In the genomic region with DNA sequence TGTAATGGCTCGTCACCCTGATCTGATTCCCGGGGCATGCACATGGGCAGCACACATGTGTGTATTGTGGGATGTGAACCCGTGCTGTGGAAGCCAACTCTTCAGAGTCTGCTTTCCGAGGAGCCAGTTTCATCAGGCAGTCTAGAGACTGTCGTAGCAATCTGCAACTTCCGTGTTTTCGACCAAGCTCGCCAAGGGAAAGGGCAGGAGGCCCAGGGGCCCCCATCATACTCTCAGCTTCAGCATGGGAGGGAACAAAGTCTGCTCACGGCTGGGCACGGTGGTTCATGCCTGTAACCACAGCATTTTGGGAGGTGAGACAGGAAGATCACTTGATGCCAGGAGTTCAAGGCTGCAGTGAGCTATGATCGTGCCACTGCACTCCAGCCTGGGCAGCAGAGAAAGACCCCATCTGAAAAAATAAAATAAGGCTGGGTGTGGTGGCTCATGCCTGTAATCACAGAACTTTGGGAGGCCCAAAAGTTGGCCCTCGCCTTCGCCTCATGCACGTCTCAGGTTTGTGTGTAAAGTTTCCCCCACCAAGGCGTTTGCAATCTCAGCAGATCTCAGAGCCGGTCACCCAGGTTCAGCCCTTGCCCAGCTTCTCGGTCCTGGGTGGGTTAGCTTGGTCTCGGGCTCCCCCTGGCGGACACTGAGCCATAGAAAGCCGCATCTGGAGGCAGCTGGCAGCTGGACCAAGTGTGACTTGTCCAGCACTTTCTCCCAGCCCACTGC, we compare ENCODE assay signal across 8 cellular contexts. TPM values are rescaled to one million over a fixed set of nuclear protein-coding genes. Genes with fewer than 3 reads are reported as not detected.
DNase-seq lines count a peak whose midpoint lies in the region; ATAC-seq, FAIRE-seq and TF ChIP-seq lines count a peak whose summit lies in the region.

No MANE protein-coding gene starts in this region.

- H3K9me3 ChIP-seq in A549: no peaks in the 10 kb centered on the region
- no peaks in the 10 kb centered on the region for H3K9me3 ChIP-seq in keratinocyte (ENCODE audit: control insufficient read depth, low read depth, low read length)

- in situ Hi-C loops in GM13976 (cut with MboI; ENCODE audit: low sequenced_read_pairs, unreplicated experiment): no loop called here

- H3K79me2 ChIP-seq in keratinocyte (ENCODE audit: control insufficient read depth, insufficient read depth, low read length): no peaks in the 10 kb centered on the region

- TF ChIP-seq CTCF in A549 (IDR thresholded peaks at IDR 0.05) (peak; percentile 75), GM13976 (IDR thresholded peaks at IDR 0.05; ENCODE audit: borderline replicate concordance, control extremely low read depth, extremely low read depth, insufficient read depth, missing control alignments) (peak; percentile 91), keratinocyte (optimal IDR thresholded peaks at IDR 0.05 in 1 of 3, IDR thresholded peaks at IDR 0.05 in 1 of 3, conservative IDR thresholded peaks at IDR 0.05 in 1 of 3; ENCODE audit: extremely low read depth in 1 of 3, insufficient read depth in 2 of 3, low read length in 3 of 3) (peak; percentile 85 to 91 (median 87))

- ATAC-seq in A549: peak; percentile 89 to 90
- no peak for ATAC-seq in GM18505 (IDR thresholded peaks at IDR 0.05; ENCODE audit: unreplicated experiment)

- peak; percentile 97 to 98 for TF ChIP-seq RAD21 in A549 (conservative IDR thresholded peaks at IDR 0.05 in 1 of 2, IDR thresholded peaks at IDR 0.05 in 1 of 2)

- no peak for FAIRE-seq in A549 (lab: Jason Lieb, UNC)
- peak; percentile 63 for FAIRE-seq in keratinocyte (lab: Jason Lieb, UNC)

- dilution Hi-C loops in keratinocyte (cut with MboI; ENCODE audit: extremely low pct_ligation_motif_present, low sequenced_read_pairs): no loop called here

- POLR2A ChIA-PET in A549 (lab: Yijun Ruan, JAX): no interaction called here

- H3K36me3 ChIP-seq in keratinocyte (ENCODE audit: control insufficient read depth in 2 of 2, extremely low read depth in 1 of 2, insufficient read depth in 2 of 2, low read length in 2 of 2): no peaks in the 10 kb centered on the region

- H3K9ac ChIP-seq in keratinocyte (ENCODE audit: control insufficient read depth, extremely low read depth, insufficient read depth, low read length): no peak overlapping the region

- CTCF ChIA-PET in A549 (lab: Yijun Ruan, JAX): interaction anchor here (0.6 to 11.3 kb wide), 40 partner anchors 10 to 380 kb away, joined by 3 to 127 read pairs (median 4); a partner anchor contains a TSS

- no peak overlapping the region for H3K4me3 ChIP-seq in A549
- H3K4me3 ChIP-seq in keratinocyte (ENCODE audit: control insufficient read depth in 2 of 3, extremely low read depth in 1 of 3, insufficient read depth in 2 of 3, low read depth in 1 of 3, low read length in 3 of 3): no peak overlapping the region

- WGBS in A549 (ENCODE audit: missing lambda C conversion rate): 82% methylated on average over 8 of the region's 20 CpGs

- peaks cover 3% of the 10 kb centered on the region for H3K27me3 ChIP-seq in keratinocyte (ENCODE audit: control insufficient read depth, extremely low read depth, insufficient read depth, low read length)

- H3K27ac ChIP-seq in A549 (peak overlapping the region; percentile 26 to 76; a peak in 3 of 6 replicates), caudate nucleus (ENCODE audit: low read depth, low read length) (no peak overlapping the region), keratinocyte (ENCODE audit: control insufficient read depth, insufficient read depth, low read length) (no peak overlapping the region)

- no peaks in the 10 kb centered on the region for H4K20me1 ChIP-seq in keratinocyte (ENCODE audit: control insufficient read depth, extremely low read depth, insufficient read depth, low read length)

- H3K4me1 ChIP-seq in A549 (0 out of 3 replicates have a peak, but pooled peaks cover 3% of the 10 kb centered on the region), keratinocyte (ENCODE audit: control insufficient read depth, extremely low read depth, insufficient read depth, low read length) (peaks cover 4% of the 10 kb centered on the region)

- H2AFZ ChIP-seq in keratinocyte (ENCODE audit: control insufficient read depth, low read length): no peak overlapping the region

- no peak for TF ChIP-seq EP300 in A549 (IDR thresholded peaks at IDR 0.05)

- DNase-seq in A549 (ENCODE audit: low read depth in 1 of 2, low spot score in 1 of 2): peak; percentile 41 to 76
- peak; percentile 87 for DNase-seq in GM13976 (ENCODE audit: low spot score)
- DNase-seq in NCI-H2227 (lab: John Stamatoyannopoulos, UW; ENCODE audit: unreplicated experiment): peak; percentile 86
- peak; percentile 89 for DNase-seq in activated CD4-positive, CD25-positive, alpha-beta regulatory T cell treated with anti-CD3 and anti-CD28 coated beads, Interleukin-2, amount 50 U/mL, for 72 hours
- DNase-seq in caudate nucleus (lab: John Stamatoyannopoulos, UW): peak; percentile 7 to 87 (median 71)
- DNase-seq in keratinocyte (ENCODE audit: low read depth, low spot score): no peak
- DNase-seq in stimulated activated CD4-positive, alpha-beta T cell treated with anti-CD3 and anti-CD28 coated beads, Interleukin-1b, Interleukin-23, amount 100 ng/mL, for 1 hour (ENCODE audit: low read depth in 2 of 2): peak; percentile 63 to 77

- H3K4me2 ChIP-seq in A549 (no peak overlapping the region), keratinocyte (ENCODE audit: control insufficient read depth, extremely low read depth, insufficient read depth, low read depth, low read length) (no peak overlapping the region)

- no peaks in the 10 kb centered on the region for H3K9me1 ChIP-seq in keratinocyte (ENCODE audit: control insufficient read depth, extremely low read depth, insufficient read depth, low read length)

- TF ChIP-seq POLR2A in A549 (IDR thresholded peaks at IDR 0.05; ENCODE audit: low read length) (no peak), GM18505 (IDR thresholded peaks at IDR 0.05; ENCODE audit: borderline replicate concordance, extremely low read depth, insufficient read depth, insufficient read length) (no peak)

TF ChIP-seq in A549, 52 proteins besides CTCF, POLR2A, EP300 and RAD21:
- TF ChIP-seq EHF (CRISPR knock-in tag; IDR thresholded peaks at IDR 0.05) (no peak), BHLHE40 (IDR thresholded peaks at IDR 0.05; ENCODE audit: low read depth, low read length) (no peak), ESRRA (IDR thresholded peaks at IDR 0.05; ENCODE audit: borderline replicate concordance, low read length) (no peak), MAFK (IDR thresholded peaks at IDR 0.05; ENCODE audit: partially characterized antibody) (peak; percentile 87), KDM5A (IDR thresholded peaks at IDR 0.05) (no peak), HDAC2 (IDR thresholded peaks at IDR 0.05) (no peak), SREBF2 (IDR thresholded peaks at IDR 0.05) (no peak), RFX5 (IDR thresholded peaks at IDR 0.05) (no peak), SMC3 (IDR thresholded peaks at IDR 0.05) (peak; percentile 97)
- TF ChIP-seq, protein P1, sequence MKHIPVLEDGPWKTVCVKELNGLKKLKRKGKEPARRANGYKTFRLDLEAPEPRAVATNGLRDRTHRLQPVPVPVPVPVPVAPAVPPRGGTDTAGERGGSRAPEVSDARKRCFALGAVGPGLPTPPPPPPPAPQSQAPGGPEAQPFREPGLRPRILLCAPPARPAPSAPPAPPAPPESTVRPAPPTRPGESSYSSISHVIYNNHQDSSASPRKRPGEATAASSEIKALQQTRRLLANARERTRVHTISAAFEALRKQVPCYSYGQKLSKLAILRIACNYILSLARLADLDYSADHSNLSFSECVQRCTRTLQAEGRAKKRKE (CRISPR knock-in tag; IDR thresholded peaks at IDR 0.05; ENCODE audit: low read depth): no peak
- TF ChIP-seq, protein P2, sequence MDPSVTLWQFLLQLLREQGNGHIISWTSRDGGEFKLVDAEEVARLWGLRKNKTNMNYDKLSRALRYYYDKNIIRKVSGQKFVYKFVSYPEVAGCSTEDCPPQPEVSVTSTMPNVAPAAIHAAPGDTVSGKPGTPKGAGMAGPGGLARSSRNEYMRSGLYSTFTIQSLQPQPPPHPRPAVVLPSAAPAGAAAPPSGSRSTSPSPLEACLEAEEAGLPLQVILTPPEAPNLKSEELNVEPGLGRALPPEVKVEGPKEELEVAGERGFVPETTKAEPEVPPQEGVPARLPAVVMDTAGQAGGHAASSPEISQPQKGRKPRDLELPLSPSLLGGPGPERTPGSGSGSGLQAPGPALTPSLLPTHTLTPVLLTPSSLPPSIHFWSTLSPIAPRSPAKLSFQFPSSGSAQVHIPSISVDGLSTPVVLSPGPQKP (IDR thresholded peaks at IDR 0.05; ENCODE audit: low read depth, low read length): no peak

RNA-seq across cellular contexts. Expression of a gene that starts 48.5 kb away (rescaled TPM):
- polyA plus RNA-seq in A549 (2011; rRNA removed) (3.9 and 4.9 TPM in 2 replicates), A549 (2017; fragmentation: RNase III; extraction: RNeasy Plus Mini Kit Qiagen cat#74134 plus additional on column Dnase treatment) (3.1 to 3.2 TPM (median 3.2 TPM) in 3 replicates), keratinocyte (2.7 to 4.5 TPM (median 3.3 TPM) in 3 replicates)
- 2.9 and 3.7 TPM in 2 replicates for polyA plus RNA-seq in A549 (2012; cell fraction: cytosol; rRNA removed)
- 1.6 and 2.0 TPM in 2 replicates for polyA plus RNA-seq in A549 (2012; cell fraction: nucleus; rRNA removed)
- 2.3 and 2.4 TPM in 2 replicates for polyA minus RNA-seq in A549 (2011; rRNA and poly(A)+ RNA removed)
- 2.5 TPM for polyA plus RNA-seq in keratinocyte (2011; ENCODE audit: low read depth)
- 2.9 and 4.7 TPM in 2 replicates for polyA plus RNA-seq in keratinocyte (2011; cell fraction: cytosol; rRNA removed)
- 1.8 and 1.9 TPM in 2 replicates for polyA plus RNA-seq in keratinocyte (2011; cell fraction: nucleus; rRNA removed)
- 3.4 and 4.7 TPM in 2 replicates for polyA plus RNA-seq in keratinocyte (2012; ENCODE audit: low replicate concordance)
- polyA minus RNA-seq in keratinocyte: 1.6 to 2.5 TPM (median 2.1 TPM) in 3 replicates
- polyA minus RNA-seq in keratinocyte (2011; cell fraction: cytosol; rRNA and poly(A)+ RNA removed): 2.5 TPM
- 0.74 and 0.93 TPM in 2 replicates for polyA minus RNA-seq in keratinocyte (2011; cell fraction: nucleus; rRNA and poly(A)+ RNA removed)

Comparison
In these comparisons a context has a peak if more than half of its experiments do, and no peak if none do; other contexts are left out.
1. H3K27ac ChIP-seq: peak in A549 (2 of 2); none in caudate nucleus (single experiment) and keratinocyte (single experiment).
2. Peak in every context shown above with its lines, with median percentiles within 50 percentile points of each other: CTCF ChIP-seq.